ENCODE assay signal across 8 cellular contexts in the genomic region with DNA sequence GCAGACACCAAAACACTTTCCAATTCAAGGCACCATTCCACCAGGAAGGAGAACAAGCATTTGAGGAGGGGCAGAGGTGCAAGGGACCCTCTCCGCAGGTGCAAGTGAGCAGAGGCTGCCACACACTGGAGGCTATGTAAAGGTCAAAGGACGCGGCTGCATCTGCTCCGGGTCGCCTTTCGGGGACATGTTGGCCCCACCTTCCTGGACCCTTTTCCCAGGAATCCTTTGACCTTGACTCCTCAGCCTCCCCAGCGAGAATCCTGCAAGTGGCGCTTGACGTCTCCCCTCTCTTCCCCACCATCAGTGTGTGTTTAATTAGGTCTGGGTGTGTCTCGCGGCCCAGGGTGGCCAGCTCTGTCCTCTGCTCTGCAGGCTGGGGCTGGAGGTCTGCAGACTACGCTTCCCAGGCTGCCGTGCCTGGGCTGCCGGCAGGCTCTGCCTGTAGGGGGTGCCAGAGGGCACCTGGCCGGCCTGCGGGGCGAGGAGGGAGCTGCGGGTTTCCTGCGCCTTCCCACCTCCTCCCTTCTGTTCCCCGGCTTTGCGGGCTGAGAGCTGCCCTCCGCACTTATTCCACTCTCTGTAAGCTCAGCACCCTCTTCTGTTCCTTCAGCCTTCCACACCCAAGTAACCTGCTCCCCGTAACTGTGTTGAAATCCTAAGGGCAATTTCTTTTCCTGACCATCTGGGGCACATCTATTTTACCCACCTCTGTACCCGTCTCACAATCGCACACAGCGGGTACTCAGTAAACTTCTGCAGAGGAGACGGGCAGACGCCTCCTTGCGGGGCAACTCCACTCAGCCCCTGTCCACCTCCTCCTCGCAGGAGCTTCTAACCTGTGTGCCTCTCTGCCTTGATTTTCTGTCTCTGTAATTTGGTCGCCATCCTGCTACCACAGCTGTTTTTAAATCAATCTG.
A peak's percentile ranks its signal among the peaks of the same experiment; 100 is the strongest.
DNase-seq lines count a peak whose midpoint lies in the region; ATAC-seq, FAIRE-seq and TF ChIP-seq lines count a peak whose summit lies in the region.

No MANE protein-coding gene starts in this region.

- SMC1A ChIA-PET in GM12878 (lab: Charles Lee; ENCODE audit: uncharacterized antibody, unreplicated experiment), result interaction anchor here (0.6 to 1.6 kb wide), 6 partner anchors 109 to 390 kb away, joined by 3 to 4 read pairs (median 4); no protein-coding TSS in a partner anchor

- H3K9me3 ChIP-seq in GM12878 (replicated peaks; ENCODE audit: control insufficient read depth, insufficient read depth, low read length), result no peaks in the 10 kb centered on the region
- no peaks in the 10 kb centered on the region for H3K9me3 ChIP-seq in iPS-20b (ENCODE audit: insufficient read depth, low read depth, low read length)

- 11% methylated on average over 31 of the region's 31 CpGs for WGBS in GM12878 (ENCODE audit: insufficient coverage, insufficient replicate concordance, low lambda C conversion rate, missing lambda C conversion rate)

- DNase-seq in 8988T (peak; percentile 85), GM12891 (ENCODE audit: insufficient read length, low spot score) (peak; percentile 87), HuH-7.5 (ENCODE audit: low spot score) (peak; percentile 78), GM12878 (ENCODE audit: low read depth, low spot score) (no peak)
- DNase-seq in T-helper 2 cell treated with Interferon-gamma antibody and Interleukin-4, amounts not matched to agents 5 μg/mL and 100 μg/mL, for 36 hours (ENCODE audit: low spot score), result peak; percentile 52
- DNase-seq in stimulated activated CD4-positive, alpha-beta T cell treated with anti-CD3 and anti-CD28 coated beads, Interleukin-1b, Interleukin-23, amount 100 ng/mL, for 24 hours (ENCODE audit: low read depth in 4 of 4, low spot score in 1 of 4), result peak; percentile 13 to 35 (median 26)

- H3K4me2 ChIP-seq in GM12878 (ENCODE audit: control insufficient read depth, insufficient read depth), result peak overlapping the region; percentile 35; the same call in 1 of the 2 replicates

- peaks cover 2% of the 10 kb centered on the region for H3K4me1 Mint-ChIP-seq in T-helper 2 cell treated with Interferon-gamma antibody and Interleukin-4, amounts not matched to agents 5 μg/mL and 100 μg/mL, for 36 hours (ENCODE audit: low read depth)

- H3K9ac ChIP-seq in GM12878 (ENCODE audit: control insufficient read depth, insufficient read depth, low read length) (no peak overlapping the region), iPS-20b (ENCODE audit: low read depth, low read length) (peak overlapping the region; percentile 26; the same call in 1 of the 2 replicates)

- CTCF ChIA-PET in GM12878 (lab: Yijun Ruan, JAX), result interaction anchor here (0.8 to 2.2 kb wide), 19 partner anchors 9 to 786 kb away, joined by 3 to 12 read pairs (median 4); no protein-coding TSS in a partner anchor

- no peaks in the 10 kb centered on the region for H3K36me3 Mint-ChIP-seq in T-helper 2 cell treated with Interferon-gamma antibody and Interleukin-4, amounts not matched to agents 5 μg/mL and 100 μg/mL, for 36 hours (ENCODE audit: low read depth)

- peak; percentile 79 for ATAC-seq in GM12878
- no peak for ATAC-seq in HG03520 (IDR thresholded peaks at IDR 0.05; ENCODE audit: unreplicated experiment)

- H3K36me3 ChIP-seq in GM12878 (ENCODE audit: control insufficient read depth in 2 of 2, insufficient read depth in 2 of 2, low read length in 1 of 2), result no peaks in the 10 kb centered on the region
- H3K36me3 ChIP-seq in iPS-20b (ENCODE audit: insufficient read depth, low read depth, low read length), result no peaks in the 10 kb centered on the region

- intact Hi-C loops in GM12878 (cut with micrococcal nuclease; ENCODE audit: unreplicated experiment), result loop anchor here (5.0 kb wide), 1 partner anchor 603 kb away; no protein-coding TSS in a partner anchor

- no peaks in the 10 kb centered on the region for H3K27me3 ChIP-seq in GM12878 (replicated peaks in 1 of 2; ENCODE audit: control insufficient read depth in 2 of 2, insufficient read depth in 2 of 2, low read length in 1 of 2)
- peaks cover 5% of the 10 kb centered on the region; the same call in 1 of the 2 replicates for H3K27me3 ChIP-seq in iPS-20b (ENCODE audit: insufficient read depth, low read length)

- H3K4me3 ChIP-seq in GM12878 (no peak overlapping the region), iPS-20b (ENCODE audit: low read length) (peak overlapping the region; percentile 61; the same call in 1 of the 2 replicates)

- H3K4me1 ChIP-seq in GM12878 (ENCODE audit: control insufficient read depth, insufficient read depth, low read length) (no peaks in the 10 kb centered on the region; the same call in 1 of the 2 replicates), iPS-20b (ENCODE audit: insufficient read depth, low read length) (peaks cover 8% of the 10 kb centered on the region; the same call in 1 of the 2 replicates)

- H3K4me3 Mint-ChIP-seq in T-helper 2 cell treated with Interferon-gamma antibody and Interleukin-4, amounts not matched to agents 5 μg/mL and 100 μg/mL, for 36 hours, result no peak overlapping the region

- POLR2A ChIA-PET in GM12878 (lab: Charles Lee), result no interaction called here

- no peak overlapping the region for H3K27ac Mint-ChIP-seq in T-helper 2 cell treated with Interferon-gamma antibody and Interleukin-4, amounts not matched to agents 5 μg/mL and 100 μg/mL, for 36 hours

- TF ChIP-seq POLR2A in GM12891 (IDR thresholded peaks at IDR 0.05; ENCODE audit: low read depth, low read length) (no peak), GM12878 (IDR thresholded peaks at IDR 0.05; ENCODE audit: low read depth, low read length) (no peak)

- TF ChIP-seq RAD21 in GM12878 (IDR thresholded peaks at IDR 0.05; ENCODE audit: insufficient read depth, low read depth, low read length), result peak; percentile 77

- TF ChIP-seq EP300 in GM12878 (IDR thresholded peaks at IDR 0.05; ENCODE audit: borderline replicate concordance in 1 of 2, control insufficient read depth in 1 of 2, low read depth in 2 of 2, low read length in 2 of 2), result no peak

- FAIRE-seq in GM12891 (lab: Jason Lieb, UNC) (peak; percentile 85), GM12878 (lab: Jason Lieb, UNC) (no peak)

- in situ Hi-C loops in GM12878 (cut with MboI), result no loop called here

- H4K20me1 ChIP-seq in GM12878 (ENCODE audit: control insufficient read depth, insufficient read depth), result no peaks in the 10 kb centered on the region

- H3K27me3 Mint-ChIP-seq in T-helper 2 cell treated with Interferon-gamma antibody and Interleukin-4, amounts not matched to agents 5 μg/mL and 100 μg/mL, for 36 hours (ENCODE audit: low read depth), result peaks cover 22% of the 10 kb centered on the region

- H2AFZ ChIP-seq in GM12878 (ENCODE audit: control insufficient read depth, low read depth, low read length), result no peak overlapping the region

- peak; percentile 80 to 97 (median 87) for TF ChIP-seq CTCF in GM12878 (IDR thresholded peaks at IDR 0.05 in 2 of 3, conservative IDR thresholded peaks at IDR 0.05 in 1 of 3; ENCODE audit: control insufficient read depth in 2 of 3, extremely low read depth in 1 of 3, insufficient read depth in 1 of 3, low read depth in 3 of 3, low read length in 3 of 3)

- H3K79me2 ChIP-seq in GM12878 (ENCODE audit: control insufficient read depth, insufficient read depth, low read length), result no peaks in the 10 kb centered on the region

- no peak overlapping the region for H3K27ac ChIP-seq in GM12878 (ENCODE audit: control insufficient read depth, insufficient read depth)
- no peak overlapping the region for H3K27ac ChIP-seq in iPS-20b (ENCODE audit: low read length)

- RAD21 ChIA-PET in GM12878 (lab: Charles Lee; ENCODE audit: unreplicated experiment), result interaction anchor here (0.6 to 1.6 kb wide), 5 partner anchors 10 to 415 kb away, joined by 3 to 8 read pairs (median 4); no protein-coding TSS in a partner anchor

- no TSS peak for BruUV-seq in GM12878 (replicated peaks; lab: Mats Ljungman, UMichigan)

- no peaks in the 10 kb centered on the region for H3K9me3 Mint-ChIP-seq in T-helper 2 cell treated with Interferon-gamma antibody and Interleukin-4, amounts not matched to agents 5 μg/mL and 100 μg/mL, for 36 hours

TF ChIP-seq in GM12891, 5 proteins besides CTCF, POLR2A, EP300 and RAD21:
- no peak for TF ChIP-seq SPI1 (IDR thresholded peaks at IDR 0.05; ENCODE audit: low read depth, low read length)
- TF ChIP-seq TAF1 (IDR thresholded peaks at IDR 0.05; ENCODE audit: low read depth, low read length), result no peak
- TF ChIP-seq PAX5 (IDR thresholded peaks at IDR 0.05; ENCODE audit: insufficient read depth, low read length, severe bottlenecking), result no peak
- no peak for TF ChIP-seq POU2F2 (IDR thresholded peaks at IDR 0.05; ENCODE audit: low read depth, low read length)
- no peak for TF ChIP-seq POLR2AphosphoS5 (IDR thresholded peaks at IDR 0.05; ENCODE audit: low read depth, low read length)

TF ChIP-seq in GM12878, 131 proteins besides CTCF, POLR2A, EP300 and RAD21:
- TF ChIP-seq NFYA (IDR thresholded peaks at IDR 0.05; ENCODE audit: borderline replicate concordance, low read depth, low read length) (no peak), SPI1 (IDR thresholded peaks at IDR 0.05; ENCODE audit: borderline replicate concordance, insufficient read depth, low read depth, low read length) (no peak), IKZF1 (conservative IDR thresholded peaks at IDR 0.05) (0 out of 2 replicates have a peak, but pooled peaks have one; percentile 26), SMC3 (IDR thresholded peaks at IDR 0.05; ENCODE audit: borderline replicate concordance, low read length) (peak; percentile 72), EED (IDR thresholded peaks at IDR 0.05; ENCODE audit: low read depth) (0 out of 2 replicates have a peak, but pooled peaks have one; percentile 61), BHLHE40 (IDR thresholded peaks at IDR 0.05; ENCODE audit: borderline replicate concordance in 1 of 2, low read depth in 2 of 2, low read length in 1 of 2) (0 out of 4 replicates have a peak, but pooled peaks of 1 of the 2 experiments have one; percentile 29), YY1 (IDR thresholded peaks at IDR 0.05; ENCODE audit: low read depth, low read length) (0 out of 2 replicates have a peak, but pooled peaks have one; percentile 42), HCFC1 (IDR thresholded peaks at IDR 0.05; ENCODE audit: low read length) (0 out of 2 replicates have a peak, but pooled peaks have one; percentile 27)
